In the genomic region with DNA sequence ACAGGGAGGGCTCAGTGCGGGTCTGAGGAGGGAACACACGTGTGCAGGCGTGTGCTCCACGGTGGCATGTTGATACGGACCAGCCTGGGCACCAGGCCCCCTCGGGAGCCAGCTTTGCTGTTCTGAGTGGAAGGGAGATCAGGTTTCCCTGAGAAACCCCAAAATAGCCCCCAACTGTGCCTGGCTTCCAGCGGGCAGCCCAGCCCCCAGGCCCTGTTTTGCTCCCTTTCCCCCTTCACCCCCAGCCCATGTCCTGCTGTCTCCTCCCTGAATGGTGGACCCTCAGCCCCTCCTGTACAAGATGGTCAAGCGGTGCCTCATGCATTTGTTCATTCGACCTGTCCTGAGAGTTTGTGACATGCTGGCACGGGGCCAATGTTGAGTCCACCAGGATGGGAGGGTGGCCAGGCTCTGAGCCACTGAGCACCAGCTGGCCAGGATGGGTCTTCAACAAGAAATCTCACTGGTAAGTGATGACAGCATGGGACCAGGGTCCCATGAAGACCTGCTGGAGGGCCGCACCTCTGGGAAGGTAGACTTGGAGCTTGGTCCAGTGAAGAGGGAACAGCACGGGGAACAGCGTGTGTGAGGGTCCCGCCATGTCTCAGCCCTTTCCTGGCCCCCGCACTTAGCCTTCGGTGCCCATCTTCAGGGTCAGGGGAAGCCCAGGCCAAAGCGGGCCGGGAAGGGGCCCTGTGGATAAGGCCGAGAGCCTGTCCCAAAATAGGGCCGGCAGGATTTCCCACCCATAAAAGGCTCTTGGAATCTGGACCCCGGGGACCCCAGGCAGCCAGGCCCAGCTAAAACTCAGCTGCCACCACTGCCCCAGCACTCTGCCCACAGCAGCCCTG, we compare ENCODE assay signal across 24 cellular contexts. TPM values are rescaled to one million over a fixed set of nuclear protein-coding genes. Genes with fewer than 3 reads are reported as not detected.
DNase-seq lines count a peak whose midpoint lies in the region; ATAC-seq and TF ChIP-seq lines count a peak whose summit lies in the region.
"Had no signal": no experiment of that assay in that cellular context is flagged by ENCODE, and none has a peak within 500 bp of the region (broad histone marks: within the 10 kb centered on the region; RNA-seq: fewer than 3 reads in every experiment).

A gene with protein sequence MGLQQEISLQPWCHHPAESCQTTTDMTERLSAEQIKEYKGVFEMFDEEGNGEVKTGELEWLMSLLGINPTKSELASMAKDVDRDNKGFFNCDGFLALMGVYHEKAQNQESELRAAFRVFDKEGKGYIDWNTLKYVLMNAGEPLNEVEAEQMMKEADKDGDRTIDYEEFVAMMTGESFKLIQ (plus strand): TSS at position 419 of the 851 bp plus-strand sequence. CDS start 21 bp downstream, at position 440.

- H3K79me1 ChIP-seq in IMR-90 (ENCODE audit: low read depth in 1 of 2, low read length in 2 of 2) = no peaks in the 10 kb centered on the region

- peak within 1 kb of the TSS; percentile 32 for H2AFZ ChIP-seq in IMR-90 (replicated peaks; ENCODE audit: low read length, poor library complexity)

- H3K23ac ChIP-seq in IMR-90 (ENCODE audit: low read depth, low read length) = no peak within 1 kb of the TSS

- H3K27ac Mint-ChIP-seq in WTC11 = peak within 1 kb of the TSS; percentile 41; the same call in 1 of the 2 replicates
- H3K27ac Mint-ChIP-seq: activated CD8-positive, alpha-beta T cell treated with anti-CD3 and anti-CD28 coated beads for 36 hours; activated naive CD8-positive, alpha-beta T cell; stimulated activated naive CD8-positive, alpha-beta T cell treated with anti-CD3 and anti-CD28 coated beads, Interleukin-15, Interleukin-2, amounts not matched to agents 100 ng/mL and 50 ng/mL, for 24 hours had no signal

- peaks cover 2% of the 10 kb centered on the region; the same call in 1 of the 2 replicates for H3K4me1 ChIP-seq in IMR-90 (ENCODE audit: control insufficient read depth, insufficient read depth, low read length)
- peaks cover 27% of the 10 kb centered on the region for H3K4me1 ChIP-seq in mucosa of stomach (ENCODE audit: control insufficient read depth, insufficient read depth, low read length)
- peaks cover 8 to 30% (median 23%) of the 10 kb centered on the region in 6 donors for H3K4me1 ChIP-seq in spleen

- no TSS peak for BruUV-seq in IMR-90 (replicated peaks; lab: Mats Ljungman, UMichigan)

- no peak within 1 kb of the TSS for H3K56ac ChIP-seq in IMR-90 (ENCODE audit: extremely low read depth, insufficient read depth, low read length)

- no peaks in the 10 kb centered on the region for H3K36me3 Mint-ChIP-seq in WTC11
- H3K36me3 Mint-ChIP-seq: activated naive CD8-positive, alpha-beta T cell; CD4-positive, alpha-beta memory T cell; T-cell had no signal

- dilution Hi-C loops in IMR-90 (cut with HindIII; ENCODE audit: low sequenced_read_pairs, unreplicated experiment) = no loop called here

- no peak within 1 kb of the TSS for H4K5ac ChIP-seq in IMR-90 (ENCODE audit: low read depth, low read length)

- ATAC-seq in IMR-90 (ENCODE audit: low read depth) = no peak
- ATAC-seq in WTC11 = no peak
- ATAC-seq: activated CD8-positive, alpha-beta T cell treated with anti-CD3 and anti-CD28 coated beads for 36 hours; gastroesophageal sphincter; HCT116; T-cell had no signal

- no peaks in the 10 kb centered on the region for H4K20me1 ChIP-seq in IMR-90 (ENCODE audit: insufficient read depth, low read length)

- peak within 1 kb of the TSS; percentile 76 for H2AK9ac ChIP-seq in IMR-90 (replicated peaks; ENCODE audit: low read depth, low read length, poor library complexity)

- no peak within 1 kb of the TSS for H4K91ac ChIP-seq in IMR-90 (ENCODE audit: insufficient read depth, low read depth, low read length)

- H3K9me3 Mint-ChIP-seq in WTC11 = no peaks in the 10 kb centered on the region
- H3K9me3 Mint-ChIP-seq: activated CD8-positive, alpha-beta T cell treated with anti-CD3 and anti-CD28 coated beads for 36 hours; CD4-positive, alpha-beta memory T cell; stimulated activated naive CD8-positive, alpha-beta T cell treated with anti-CD3 and anti-CD28 coated beads, Interleukin-15, Interleukin-2, amounts not matched to agents 100 ng/mL and 50 ng/mL, for 24 hours; T-cell had no signal

- H2BK5ac ChIP-seq in IMR-90 (ENCODE audit: low read depth, low read length, poor library complexity, severe bottlenecking) = no peak within 1 kb of the TSS

- no peaks in the 10 kb centered on the region; the same call in 1 of the 2 replicates for H3K27me3 Mint-ChIP-seq in WTC11 (ENCODE audit: low read depth)
- H3K27me3 Mint-ChIP-seq: activated naive CD8-positive, alpha-beta T cell had no signal

- H2BK20ac ChIP-seq in IMR-90 (ENCODE audit: low read depth, low read length) = no peak within 1 kb of the TSS

- H3K9me3 ChIP-seq in IMR-90 (ENCODE audit: control insufficient read depth, insufficient read depth, low read length) = no peaks in the 10 kb centered on the region
- H3K9me3 ChIP-seq in mucosa of stomach (ENCODE audit: control insufficient read depth, low read length) = no peaks in the 10 kb centered on the region
- no peaks in the 10 kb centered on the region for H3K9me3 ChIP-seq in spleen
- H3K9me3 ChIP-seq: gastroesophageal sphincter, thyroid gland had no signal

- peaks cover 15% of the 10 kb centered on the region for H3K4me1 Mint-ChIP-seq in WTC11

- no peak within 1 kb of the TSS for H2AK5ac ChIP-seq in IMR-90 (ENCODE audit: low read depth, low read length)

- in situ Hi-C loops in IMR-90 (cut with MboI; ENCODE audit: low sequenced_read_pairs) = no loop called here

- H2BK120ac ChIP-seq in IMR-90 (ENCODE audit: low read depth, low read length) = no peak within 1 kb of the TSS

- H3K36me3 ChIP-seq in IMR-90 (ENCODE audit: control insufficient read depth, insufficient read depth, low read length) (no peaks in the 10 kb centered on the region), mucosa of stomach (ENCODE audit: control insufficient read depth, insufficient read depth, low read length) (no peaks in the 10 kb centered on the region), spleen (no peaks in the 10 kb centered on the region)
- H3K36me3 ChIP-seq: gastroesophageal sphincter, thyroid gland had no signal

- no peak within 1 kb of the TSS for H3K4ac ChIP-seq in IMR-90 (ENCODE audit: low read depth, low read length)

- H3K4me2 ChIP-seq in IMR-90 (ENCODE audit: low read depth, low read length) = no peak within 1 kb of the TSS

- CTCF ChIA-PET in IMR-90 (lab: Yijun Ruan, JAX) (no interaction called here), WTC11 (lab: Charles Lee) (interaction anchor here (0.5 to 5.7 kb wide), 3 partner anchors 29 to 231 kb away, joined by 3 to 46 read pairs (median 3); no protein-coding TSS in a partner anchor)

- H3K18ac ChIP-seq in IMR-90 (ENCODE audit: low read depth, low read length) = no peak within 1 kb of the TSS

- intact Hi-C loops in IMR-90 (cut with micrococcal nuclease) (no loop called here), spleen (cut with DNase I; ENCODE audit: low total_unique reads) (no loop called here)

- no peak for TF ChIP-seq RAD21 in IMR-90 (IDR thresholded peaks at IDR 0.05; ENCODE audit: low read length)

- no peak within 1 kb of the TSS for H3K4me3 Mint-ChIP-seq in WTC11
- H3K4me3 Mint-ChIP-seq: activated CD8-positive, alpha-beta T cell treated with anti-CD3 and anti-CD28 coated beads for 36 hours; activated naive CD8-positive, alpha-beta T cell; stimulated activated naive CD8-positive, alpha-beta T cell treated with anti-CD3 and anti-CD28 coated beads, Interleukin-15, Interleukin-2, amounts not matched to agents 100 ng/mL and 50 ng/mL, for 24 hours; T-cell had no signal

- DNase-seq in IMR-90 (no peak), WTC11 (ENCODE audit: low spot score) (no peak), spleen (peak; percentile 73), coronary artery (ENCODE audit: low spot score) (no peak), KG1 (lab: John Stamatoyannopoulos, UW) (no peak), SKM-1 (lab: John Stamatoyannopoulos, UW; ENCODE audit: unreplicated experiment) (no peak)
- DNase-seq: activated CD4-positive, alpha-beta T cell treated with anti-CD3 and anti-CD28 coated beads for 1 hour; activated CD8-positive, alpha-beta T cell treated with anti-CD3 and anti-CD28 coated beads for 36 hours; CD4-positive, alpha-beta memory T cell; EL; mammary epithelial cell; NCI-H1092 treated with DMSO at 0.1 percent for 48 hours; NCI-H1930; nucleus accumbens; OCI-M1; retina; SIG-M5; T-cell; thyroid gland had no signal

- H3K4me3 ChIP-seq in IMR-90 (ENCODE audit: insufficient read depth, low read depth, low read length) = no peak within 1 kb of the TSS
- H3K4me3 ChIP-seq in mucosa of stomach (ENCODE audit: low read length) = no peak within 1 kb of the TSS
- H3K4me3 ChIP-seq in spleen = no peak within 1 kb of the TSS
- H3K4me3 ChIP-seq in coronary artery = no peak within 1 kb of the TSS
- H3K4me3 ChIP-seq: gastroesophageal sphincter, thyroid gland had no signal

- H4K8ac ChIP-seq in IMR-90 (ENCODE audit: low read depth in 2 of 2, low read length in 2 of 2) = no peak within 1 kb of the TSS

- 90% methylated on average over 5 of the region's 21 CpGs; no CpG with 5 or more reads in 1 of the 2 experiments for WGBS in IMR-90 (ENCODE audit: extremely low coverage in 2 of 2, insufficient read length in 1 of 2), 2 experiments
- WGBS in spleen, 5 donors = 80 to 94% (median 82%) methylated on average over 13 to 21 of the region's 21 CpGs

- no peak for TF ChIP-seq CTCF in IMR-90 (conservative IDR thresholded peaks at IDR 0.05; ENCODE audit: low read depth, low read length)
- TF ChIP-seq CTCF in WTC11 (IDR thresholded peaks at IDR 0.05) = no peak
- TF ChIP-seq CTCF in spleen (IDR thresholded peaks at IDR 0.05 in 8 of 11, conservative IDR thresholded peaks at IDR 0.05 in 3 of 11) = no peak
- no peak for TF ChIP-seq CTCF in coronary artery (IDR thresholded peaks at IDR 0.05)

- POLR2A ChIA-PET in IMR-90 (lab: Charles Lee; ENCODE audit: unreplicated experiment) = no interaction called here
- POLR2A ChIA-PET in WTC11 (lab: Charles Lee) = no interaction called here

- no peak within 1 kb of the TSS for H3K27ac ChIP-seq in IMR-90 (ENCODE audit: insufficient read depth, low read length)
- H3K27ac ChIP-seq in spleen = no peak within 1 kb of the TSS
- no peak within 1 kb of the TSS for H3K27ac ChIP-seq in coronary artery
- H3K27ac ChIP-seq: gastroesophageal sphincter, thyroid gland had no signal

- no peak within 1 kb of the TSS for H3K9ac ChIP-seq in IMR-90 (ENCODE audit: low read depth, low read length)
- H3K9ac ChIP-seq in mucosa of stomach (ENCODE audit: low read length) = peak within 1 kb of the TSS; percentile 8

- H3K9me1 ChIP-seq in IMR-90 (ENCODE audit: insufficient read depth, low read length) = peaks cover 4% of the 10 kb centered on the region; the same call in 1 of the 2 replicates

- TF ChIP-seq POLR2A in IMR-90 (IDR thresholded peaks at IDR 0.05; ENCODE audit: low read depth, low read length) (no peak), spleen (IDR thresholded peaks at IDR 0.05) (no peak)

- no peak within 1 kb of the TSS for H2BK15ac ChIP-seq in IMR-90 (ENCODE audit: low read depth, low read length)

- H3K27me3 ChIP-seq in IMR-90 (ENCODE audit: control insufficient read depth, insufficient read depth, low read length) (peaks cover 3% of the 10 kb centered on the region; the same call in 1 of the 2 replicates), mucosa of stomach (ENCODE audit: control insufficient read depth, insufficient read depth, low read length) (peaks cover 8% of the 10 kb centered on the region), spleen (replicated peaks in 1 of 7) (peaks cover 0 to 16% (median 0%) of the 10 kb centered on the region in 7 donors)
- H3K27me3 ChIP-seq: gastroesophageal sphincter, thyroid gland had no signal

- H3K14ac ChIP-seq in IMR-90 (replicated peaks; ENCODE audit: low read depth, low read length) = no peak within 1 kb of the TSS

RNA-seq across cellular contexts. Expression of the gene that starts here (rescaled TPM):
- not detected in 2 replicates for total RNA-seq in IMR-90 (2012; rRNA removed)
- polyA plus RNA-seq in IMR-90 (2012; rRNA removed) = 0.52 and 0.91 TPM in 2 replicates
- polyA plus RNA-seq in IMR-90 (2012; cell fraction: cytosol; rRNA removed) = not detected in 2 replicates
- 10.0 and 15.0 TPM in 2 replicates for polyA plus RNA-seq in IMR-90 (2012; cell fraction: nucleus; rRNA removed; ENCODE audit: low replicate concordance)
- 0.87 to 2.1 TPM (median 1.9 TPM) in 3 replicates for total RNA-seq in WTC11 (2021)
- total RNA-seq in spleen = 1 to 10 TPM in 1 of 7 donors, under 1 TPM in 4, not detected in 2; 0.34 to 3.0 (median 0.66) TPM
- polyA plus RNA-seq in spleen = 1 to 10 TPM in 1 of 3 donors, under 1 TPM in 2; 0.58 to 1.8 (median 0.85) TPM
- polyA plus RNA-seq: CD4-positive, alpha-beta memory T cell had no signal
